Comparison of ENCODE assay signal across 37 cellular contexts in genomic region chr7:117238472-117238871, GRCh38.
"Had no signal": no experiment of that assay in that cellular context is flagged by ENCODE, and none has a peak within 500 bp of the region (broad histone marks: within the 10 kb centered on the region; RNA-seq: fewer than 3 reads in every experiment).

No MANE protein-coding gene starts in this region.

- DNase-seq: activated effector memory CD4-positive, alpha-beta T cell treated with anti-CD3 and anti-CD28 coated beads, Interleukin-2, amount 50 U/mL, for 16 hours; activated effector memory CD4-positive, alpha-beta T cell treated with Interleukin-2 at 50 U/mL for 16 hours; activated gamma-delta T cell; activated gamma-delta T cell treated with Interleukin-2 at 50 U/mL for 16 hours; activated naive CD4-positive, alpha-beta T cell; activated naive CD4-positive, alpha-beta T cell treated with anti-CD3 and anti-CD28 coated beads for 36 hours; activated naive CD4-positive, alpha-beta T cell treated with anti-CD3 and anti-CD28 coated beads, Interleukin-2, amount 10 ng/mL, durations not matched to agents 7 days and 5 days; activated naive CD4-positive, alpha-beta T cell treated with anti-CD3 and anti-CD28 coated beads, Interleukin-2, amount 50 U/mL, for 16 hours; activated naive CD4-positive, alpha-beta T cell treated with Interleukin-2 at 50 U/mL for 16 hours; activated naive CD8-positive, alpha-beta T cell treated with anti-CD3 and anti-CD28 coated beads for 36 hours; activated naive CD8-positive, alpha-beta T cell treated with anti-CD3 and anti-CD28 coated beads, Interleukin-2, amount 10 ng/mL, durations not matched to agents 7 days and 5 days; activated naive CD8-positive, alpha-beta T cell treated with anti-CD3 and anti-CD28 coated beads, Interleukin-2, amount 50 U/mL, for 24 hours; activated T-cell treated with anti-CD3 and anti-CD28 coated beads, Interleukin-2, amount 50 U/mL, for 1 hour; activated T-cell treated with anti-CD3 and anti-CD28 coated beads, Interleukin-2, amount 50 U/mL, for 24 hours; activated T-cell treated with anti-CD3 and anti-CD28 coated beads, Interleukin-2, amount 50 U/mL, for 4 hours; activated T-cell treated with anti-CD3 and anti-CD28 coated beads, Interleukin-2, amount 50 U/mL, for 48 hours; activated T-cell treated with anti-CD3 and anti-CD28 coated beads, Interleukin-2, amount 50 U/mL, for 72 hours; adrenal gland; amygdala; anterior cingulate cortex; aorta; body of pancreas; brain microvascular endothelial cell; caudate nucleus; central memory CD4-positive, alpha-beta T cell; cerebellar nuclear complex had no signal

- H3K36me3 Mint-ChIP-seq: activated naive CD4-positive, alpha-beta T cell treated with anti-CD3 and anti-CD28 coated beads, Interleukin-2, amount 10 ng/mL, durations not matched to agents 7 days and 5 days; activated naive CD4-positive, alpha-beta T cell treated with anti-CD3 and anti-CD28 coated beads, Interleukin-2, amount 50 U/mL, for 24 hours; activated naive CD4-positive, alpha-beta T cell treated with anti-CD3 and anti-CD28 coated beads, Interleukin-2, amount 50 U/mL, for 72 hours; activated naive CD8-positive, alpha-beta T cell; activated naive CD8-positive, alpha-beta T cell treated with anti-CD3 and anti-CD28 coated beads for 36 hours; activated naive CD8-positive, alpha-beta T cell treated with anti-CD3 and anti-CD28 coated beads, Interleukin-2, amount 10 ng/mL, durations not matched to agents 7 days and 5 days; brain had no signal

- H3K4me1 Mint-ChIP-seq: activated naive CD4-positive, alpha-beta T cell treated with anti-CD3 and anti-CD28 coated beads, Interleukin-2, amount 10 ng/mL, durations not matched to agents 7 days and 5 days; activated naive CD4-positive, alpha-beta T cell treated with anti-CD3 and anti-CD28 coated beads, Interleukin-2, amount 50 U/mL, for 24 hours; activated naive CD8-positive, alpha-beta T cell treated with anti-CD3 and anti-CD28 coated beads for 36 hours; activated naive CD8-positive, alpha-beta T cell treated with anti-CD3 and anti-CD28 coated beads, Interleukin-2, amount 10 ng/mL, durations not matched to agents 7 days and 5 days; activated naive CD8-positive, alpha-beta T cell treated with anti-CD3 and anti-CD28 coated beads, Interleukin-2, amount 50 U/mL, for 24 hours; activated T-helper 17 cell treated with anti-CD3 and anti-CD28 coated beads, Interleukin-2, amount 50 U/mL, for 72 hours; brain; central memory CD8-positive, alpha-beta T cell had no signal

- H3K27ac ChIP-seq: adrenal gland, ascending aorta, body of pancreas, brain microvascular endothelial cell, breast epithelium, cardiac muscle cell had no signal

- H3K9me3 Mint-ChIP-seq: activated naive CD4-positive, alpha-beta T cell treated with anti-CD3 and anti-CD28 coated beads, Interleukin-2, amount 10 ng/mL, durations not matched to agents 7 days and 5 days had no signal

- H3K36me3 ChIP-seq: adrenal gland, ascending aorta, brain microvascular endothelial cell, breast epithelium, cardiac muscle cell had no signal

- H3K27me3 ChIP-seq: ascending aorta, body of pancreas, brain microvascular endothelial cell, breast epithelium, cardiac muscle cell had no signal

- H3K9me3 ChIP-seq: adrenal gland, ascending aorta, body of pancreas, breast epithelium had no signal

- H3K4me3 ChIP-seq: adrenal gland, ascending aorta, body of pancreas, breast epithelium, cardiac muscle cell had no signal

- ATAC-seq: activated naive CD4-positive, alpha-beta T cell treated with anti-CD3 and anti-CD28 coated beads, Interleukin-2, amount 50 U/mL, for 72 hours; activated naive CD8-positive, alpha-beta T cell treated with anti-CD3 and anti-CD28 coated beads, Interleukin-2, amount 50 U/mL, for 24 hours; activated T-cell treated with anti-CD3 and anti-CD28 coated beads, Interleukin-2, amount 50 U/mL, for 4 hours; activated T-cell treated with anti-CD3 and anti-CD28 coated beads, Interleukin-2, amount 50 U/mL, for 72 hours; activated T-helper 17 cell treated with anti-CD3 and anti-CD28 coated beads, Interleukin-2, amount 50 U/mL, for 72 hours; body of pancreas had no signal

- H3K27ac Mint-ChIP-seq: activated naive CD4-positive, alpha-beta T cell treated with anti-CD3 and anti-CD28 coated beads for 36 hours; activated naive CD4-positive, alpha-beta T cell treated with anti-CD3 and anti-CD28 coated beads, Interleukin-2, amount 10 ng/mL, durations not matched to agents 7 days and 5 days; activated naive CD4-positive, alpha-beta T cell treated with anti-CD3 and anti-CD28 coated beads, Interleukin-2, amount 50 U/mL, for 24 hours; activated naive CD4-positive, alpha-beta T cell treated with anti-CD3 and anti-CD28 coated beads, Interleukin-2, amount 50 U/mL, for 72 hours; activated naive CD8-positive, alpha-beta T cell; activated naive CD8-positive, alpha-beta T cell treated with anti-CD3 and anti-CD28 coated beads for 36 hours; activated naive CD8-positive, alpha-beta T cell treated with anti-CD3 and anti-CD28 coated beads, Interleukin-2, amount 10 ng/mL, durations not matched to agents 7 days and 5 days; activated naive CD8-positive, alpha-beta T cell treated with anti-CD3 and anti-CD28 coated beads, Interleukin-2, amount 50 U/mL, for 24 hours; activated T-cell treated with anti-CD3 and anti-CD28 coated beads, Interleukin-2, amount 50 U/mL, for 24 hours; activated T-cell treated with anti-CD3 and anti-CD28 coated beads, Interleukin-2, amount 50 U/mL, for 72 hours; activated T-helper 1 cell treated with anti-CD3 and anti-CD28 coated beads, Interleukin-12 subunit alpha, Interleukin-12 subunit beta, Interleukin-2, Interleukin-4 antibody, amounts not matched to agents 30 ng/mL and 10 ng/mL and 1 ng/mL, durations not matched to agents 14 hours and 24 hours and 36 hours; activated T-helper 17 cell treated with anti-CD3 and anti-CD28 coated beads, Interleukin-2, amount 50 U/mL, for 72 hours; activated T-helper 2 cell treated with anti-CD3 and anti-CD28 coated beads, Interferon-gamma antibody, Interleukin-2, Interleukin-4, amounts not matched to agents 10 μg/mL and 5 μg/mL and 100 μg/mL, durations not matched to agents 14 hours and 24 hours and 36 hours; brain had no signal

- H3K4me1 ChIP-seq: adrenal gland, ascending aorta, body of pancreas, breast epithelium had no signal

- H3K4me3 Mint-ChIP-seq: activated naive CD4-positive, alpha-beta T cell treated with anti-CD3 and anti-CD28 coated beads for 36 hours; activated naive CD4-positive, alpha-beta T cell treated with anti-CD3 and anti-CD28 coated beads, Interleukin-2, amount 10 ng/mL, durations not matched to agents 7 days and 5 days; activated naive CD4-positive, alpha-beta T cell treated with anti-CD3 and anti-CD28 coated beads, Interleukin-2, amount 50 U/mL, for 24 hours; activated naive CD8-positive, alpha-beta T cell; activated naive CD8-positive, alpha-beta T cell treated with anti-CD3 and anti-CD28 coated beads for 36 hours; activated naive CD8-positive, alpha-beta T cell treated with anti-CD3 and anti-CD28 coated beads, Interleukin-2, amount 10 ng/mL, durations not matched to agents 7 days and 5 days; activated naive CD8-positive, alpha-beta T cell treated with anti-CD3 and anti-CD28 coated beads, Interleukin-2, amount 50 U/mL, for 24 hours; activated T-cell treated with anti-CD3 and anti-CD28 coated beads, Interleukin-2, amount 50 U/mL, for 24 hours; activated T-cell treated with anti-CD3 and anti-CD28 coated beads, Interleukin-2, amount 50 U/mL, for 4 hours; activated T-cell treated with anti-CD3 and anti-CD28 coated beads, Interleukin-2, amount 50 U/mL, for 72 hours; activated T-helper 1 cell treated with anti-CD3 and anti-CD28 coated beads, Interleukin-12 subunit alpha, Interleukin-12 subunit beta, Interleukin-2, Interleukin-4 antibody, amounts not matched to agents 30 ng/mL and 10 ng/mL and 1 ng/mL, durations not matched to agents 14 hours and 24 hours and 36 hours; activated T-helper 17 cell treated with anti-CD3 and anti-CD28 coated beads, Interleukin-2, amount 50 U/mL, for 72 hours; brain; central memory CD8-positive, alpha-beta T cell had no signal
